ENCODE assay signal across 35 cellular contexts in genomic region chr13:68264692-68265091, GRCh38.
"Had no signal": no experiment of that assay in that cellular context is flagged by ENCODE, and none has a peak within 500 bp of the region (broad histone marks: within the 10 kb centered on the region; RNA-seq: fewer than 3 reads in every experiment).

No MANE protein-coding gene starts in this region.

- DNase-seq: Kasumi-1, MG63, MM.1S, MV-4-11, NCI-H1048, NCI-H1092, NCI-H1092 treated with DMSO at 0.1 percent for 48 hours, NCI-H1105, NCI-H1105 treated with DMSO at 0.1 percent for 48 hours, NCI-H1417, NCI-H1417 treated with DMSO at 0.1 percent for 48 hours, NCI-H1436, NCI-H1436 treated with DMSO at 0.1 percent for 48 hours, NCI-H146, NCI-H1694, NCI-H1694 treated with DMSO at 0.1 percent for 48 hours, NCI-H187, NCI-H187 treated with DMSO at 0.1 percent for 48 hours, NCI-H1930, NCI-H2029, NCI-H2029 treated with DMSO at 0.1 percent for 48 hours, NCI-H2081, NCI-H2081 treated with DMSO at 0.1 percent for 48 hours, NCI-H2107, NCI-H2171, NCI-H2171 treated with DMSO at 0.1 percent for 48 hours, NCI-H2227 treated with DMSO at 0.1 percent for 48 hours, NCI-H226, NCI-H345, NCI-H446, NCI-H446 treated with DMSO at 0.1 percent for 48 hours, NCI-H510A, NCI-H510A treated with DMSO at 0.1 percent for 48 hours, NCI-H524, NCI-H524 treated with DMSO at 0.1 percent for 48 hours had no signal

- H3K9me3 ChIP-seq: MG63 had no signal

- H3K36me3 ChIP-seq: MG63 had no signal

- H3K4me3 ChIP-seq: MG63 had no signal

- H3K27me3 ChIP-seq: MG63 had no signal
